Comparison of ENCODE assay signal across 8 cellular contexts in the genomic region with DNA sequence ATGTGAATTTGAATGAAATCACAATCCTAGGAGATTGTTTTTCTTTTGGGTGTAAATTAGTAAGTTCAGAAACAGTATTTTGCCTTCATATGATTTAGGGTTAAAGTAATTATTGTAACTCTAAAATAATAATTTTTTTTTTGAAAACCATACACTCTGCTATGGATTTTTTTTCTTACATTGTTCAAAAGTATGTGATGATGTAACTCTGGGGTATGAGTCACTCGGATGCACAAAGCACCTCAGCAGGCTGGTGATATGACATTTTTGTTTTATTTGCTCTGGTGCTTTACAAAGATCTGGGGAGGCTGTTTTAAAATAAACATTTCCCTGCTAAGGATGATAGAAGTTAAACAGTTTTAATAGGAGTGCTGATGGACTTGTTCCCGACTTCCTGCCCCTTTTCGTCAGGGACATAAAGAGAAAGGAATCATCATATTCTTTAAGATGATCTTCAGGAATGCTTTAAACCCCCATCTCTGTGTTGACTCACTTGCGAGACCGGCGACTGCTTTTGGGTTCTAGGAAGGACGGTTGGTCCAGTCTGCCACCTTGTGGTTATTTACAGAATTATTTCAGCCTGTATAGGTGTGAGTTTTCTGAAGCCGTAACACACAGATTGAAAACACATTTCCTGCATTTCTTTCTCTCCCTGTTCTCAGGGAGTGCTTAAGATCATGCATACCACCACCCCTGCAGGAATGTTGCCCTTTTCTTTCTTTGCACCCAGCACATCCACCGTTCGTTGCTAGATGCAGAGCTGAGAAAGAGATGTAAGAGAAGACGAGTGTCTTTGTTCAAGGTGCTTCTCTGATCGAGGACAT.
DNase-seq lines count a peak whose midpoint lies in the region; ATAC-seq and TF ChIP-seq lines count a peak whose summit lies in the region.

No MANE protein-coding gene starts in this region.

- H3K9me3 ChIP-seq in right lobe of liver, result no peaks in the 10 kb centered on the region

- H3K4me1 ChIP-seq in right lobe of liver, result peaks cover 0 to 23% (median 9%) of the 10 kb centered on the region in 4 donors

- intact Hi-C loops in right lobe of liver (cut with DNase I), result loop anchor here in 1 of 2 donors (5.0 kb wide), 1 partner anchor 318 kb away; no protein-coding TSS in a partner anchor

- DNase-seq in AML-193 (lab: John Stamatoyannopoulos, UW), result peak; percentile 37 to 60
- DNase-seq in NCI-H345 (lab: John Stamatoyannopoulos, UW), result peak; percentile 72
- DNase-seq in activated CD4-positive, CD25-positive, alpha-beta regulatory T cell treated with anti-CD3 and anti-CD28 coated beads, Interleukin-2, amount 50 U/mL, for 72 hours, result peak; percentile 32
- peak; percentile 87 for DNase-seq in dedifferentiated amniotic fluid mesenchymal stem cell (ENCODE audit: extremely low spot score)
- peak in 2 of 3 donors; percentile 46 to 64 for DNase-seq in right lobe of liver
- DNase-seq in stimulated activated CD4-positive, alpha-beta T cell treated with anti-CD3 and anti-CD28 coated beads, TNF-alpha, amount 100 ng/mL, for 1 hour (ENCODE audit: low read depth in 3 of 3, low spot score in 1 of 3), result peak; percentile 8 to 21 (median 13)

- peak; percentile 75 to 92 (median 80) for TF ChIP-seq CTCF in right lobe of liver (IDR thresholded peaks at IDR 0.05)

- H3K27me3 ChIP-seq in right lobe of liver, result no peaks in the 10 kb centered on the region

- peak overlapping the region in 1 of 3 donors; percentile 26 for H3K27ac ChIP-seq in right lobe of liver

- 4% methylated on average over 12 of the region's 12 CpGs for WGBS in right lobe of liver (ENCODE audit: insufficient coverage, low coverage, low lambda C conversion rate, missing lambda C conversion rate)

- H3K36me3 ChIP-seq in right lobe of liver, result no peaks in the 10 kb centered on the region

- H3K4me3 ChIP-seq in right lobe of liver, result no peak overlapping the region

- no peak for TF ChIP-seq POLR2A in right lobe of liver (IDR thresholded peaks at IDR 0.05)

- ATAC-seq in GM18873 (IDR thresholded peaks at IDR 0.05; ENCODE audit: low FRiP score, unreplicated experiment) (peak; percentile 59), HG03159 (IDR thresholded peaks at IDR 0.05; ENCODE audit: unreplicated experiment) (peak; percentile 37), right lobe of liver (peak; percentile 88 to 94 (median 90))

Comparison
In these comparisons a context has a peak if more than half of its experiments do, and no peak if none do; other contexts are left out.
1. DNase-seq: peak in every context shown above with its lines; median percentile 87 in dedifferentiated amniotic fluid mesenchymal stem cell; 72 in NCI-H345; 55 in right lobe of liver; 48 in AML-193; 32 in activated CD4-positive, CD25-positive, alpha-beta regulatory T cell treated with anti-CD3 and anti-CD28 coated beads, Interleukin-2, amount 50 U/mL, for 72 hours; 13 in stimulated activated CD4-positive, alpha-beta T cell treated with anti-CD3 and anti-CD28 coated beads, TNF-alpha, amount 100 ng/mL, for 1 hour.
2. ATAC-seq: peak in every context shown above with its lines; median percentile 90 in right lobe of liver; 59 in GM18873; 37 in HG03159.